In genomic region chr15:31338879-31339557, GRCh38 we compare ENCODE assay signal across 8 cellular contexts. TPM values are rescaled to one million over a fixed set of nuclear protein-coding genes. Genes with fewer than 3 reads are reported as not detected.
A peak's percentile ranks its signal among the peaks of the same experiment; 100 is the strongest.
DNase-seq lines count a peak whose midpoint lies in the region; ATAC-seq, FAIRE-seq and TF ChIP-seq lines count a peak whose summit lies in the region.

No MANE protein-coding gene starts in this region.

- TF ChIP-seq EP300 in HepG2 (IDR thresholded peaks at IDR 0.05; ENCODE audit: low read depth in 2 of 2, low read length in 2 of 2) (no peak), HepG2 (CRISPR knock-in tag; IDR thresholded peaks at IDR 0.05; ENCODE audit: borderline replicate concordance) (no peak)

- H3K9ac ChIP-seq in OCI-LY1 (ENCODE audit: low read length) (peak overlapping the region; percentile 44; the same call in 1 of the 2 replicates), HepG2 (ENCODE audit: insufficient read depth, low read depth, low read length) (no peak overlapping the region)

- ATAC-seq in HG02973 (IDR thresholded peaks at IDR 0.05; ENCODE audit: unreplicated experiment) (peak; percentile 42), HepG2 (peak; percentile 88)

- H3K27ac ChIP-seq in OCI-LY1 (ENCODE audit: low read depth, low read length, poor library complexity, severe bottlenecking), result peak overlapping the region; percentile 90
- peak overlapping the region; percentile 89 to 93 for H3K27ac ChIP-seq in breast epithelium
- H3K27ac ChIP-seq in HepG2 (ENCODE audit: extremely low read length, insufficient read depth, low read length), result peak overlapping the region; percentile 38

- in situ Hi-C loops in HepG2 (cut with HindIII; ENCODE audit: extremely low pct_ligation_motif_present, low pct_unique_long_range_greater_than_20kb), result no loop called here

- H3K36me3 ChIP-seq in OCI-LY1 (ENCODE audit: insufficient read depth, low read length) (peaks cover 9% of the 10 kb centered on the region; the same call in 1 of the 2 replicates), breast epithelium (no peaks in the 10 kb centered on the region), HepG2 (replicated peaks in 1 of 2; ENCODE audit: control insufficient read depth in 1 of 2, insufficient read depth in 2 of 2, low read length in 2 of 2) (peaks cover 0 to 16% of the 10 kb centered on the region in 2 experiments; a peak in 1 of 5 replicates)

- peak; percentile 49 for DNase-seq in activated naive CD4-positive, alpha-beta T cell treated with Interleukin-2 at 50 U/mL for 16 hours
- no peak for DNase-seq in activated naive CD4-positive, alpha-beta T cell (lab: John Stamatoyannopoulos, UW)
- DNase-seq in breast epithelium (ENCODE audit: low spot score in 2 of 2), result peak in 1 of 2 donors; percentile 90
- DNase-seq in HepG2 (ENCODE audit: low spot score), result peak; percentile 38
- DNase-seq in superior temporal gyrus (ENCODE audit: extremely low spot score), result peak; percentile 54
- DNase-seq in D721Med (ENCODE audit: insufficient read length, low spot score), result no peak

- H3K4me3 ChIP-seq in OCI-LY1 (ENCODE audit: low read depth, low read length, poor library complexity, severe bottlenecking) (peak overlapping the region; percentile 27), breast epithelium (peak overlapping the region in 2 of 3 donors; percentile 24 to 42), HepG2 (replicated peaks in 1 of 3; ENCODE audit: insufficient read depth in 1 of 3, low read depth in 2 of 3, low read length in 3 of 3) (no peak overlapping the region)

- no peak for TF ChIP-seq CTCF in OCI-LY1 (IDR thresholded peaks at IDR 0.05; ENCODE audit: low read length)
- TF ChIP-seq CTCF in breast epithelium (IDR thresholded peaks at IDR 0.05), result no peak
- TF ChIP-seq CTCF in HepG2 (CRISPR knock-in tag; IDR thresholded peaks at IDR 0.05), result no peak
- TF ChIP-seq CTCF in D721Med (IDR thresholded peaks at IDR 0.05; ENCODE audit: insufficient read depth, missing control alignments), result no peak

- H3K9me2 ChIP-seq in OCI-LY1 (ENCODE audit: low read depth, low read length), result no peaks in the 10 kb centered on the region

- H3K27me3 ChIP-seq in OCI-LY1 (ENCODE audit: insufficient read depth, low read length), result no peaks in the 10 kb centered on the region
- no peaks in the 10 kb centered on the region for H3K27me3 ChIP-seq in breast epithelium
- no peaks in the 10 kb centered on the region for H3K27me3 ChIP-seq in HepG2 (ENCODE audit: control insufficient read depth in 1 of 2, insufficient read depth in 2 of 2, low read length in 2 of 2)

- H4K20me1 ChIP-seq in OCI-LY1 (ENCODE audit: insufficient read depth, low read length) (no peaks in the 10 kb centered on the region), HepG2 (ENCODE audit: insufficient read depth, low read length) (peaks cover 52% of the 10 kb centered on the region; the same call in 1 of the 2 replicates)

- H2AFZ ChIP-seq in OCI-LY1 (ENCODE audit: low read length) (no peak overlapping the region), HepG2 (ENCODE audit: low read length) (no peak overlapping the region)

- H3K9me3 ChIP-seq in OCI-LY1 (ENCODE audit: low read length) (no peaks in the 10 kb centered on the region), breast epithelium (no peaks in the 10 kb centered on the region), HepG2 (ENCODE audit: low read length) (no peaks in the 10 kb centered on the region)

- no peak for TF ChIP-seq RAD21 in HepG2 (CRISPR knock-in tag; IDR thresholded peaks at IDR 0.05)

- H3F3A ChIP-seq in OCI-LY1 (ENCODE audit: insufficient read depth, low read length), result 0 out of 2 replicates have a peak, but pooled peaks cover 5% of the 10 kb centered on the region

- H3K79me2 ChIP-seq in OCI-LY1 (ENCODE audit: insufficient read depth, low read length), result peaks cover 90% of the 10 kb centered on the region
- H3K79me2 ChIP-seq in HepG2 (ENCODE audit: insufficient read depth, low read length), result peaks cover 84% of the 10 kb centered on the region

- intact Hi-C loops in breast epithelium (cut with DNase I; ENCODE audit: low total_unique reads) (no loop called here), HepG2 (cut with micrococcal nuclease; ENCODE audit: unreplicated experiment) (no loop called here)

- H3K4me2 ChIP-seq in OCI-LY1 (ENCODE audit: low read length), result peak overlapping the region; percentile 63
- H3K4me2 ChIP-seq in HepG2 (ENCODE audit: low read depth, low read length), result no peak overlapping the region

- no peak for TF ChIP-seq POLR2A in breast epithelium (IDR thresholded peaks at IDR 0.05)
- no peak for TF ChIP-seq POLR2A in HepG2 (IDR thresholded peaks at IDR 0.05; ENCODE audit: insufficient read depth in 1 of 2, low read depth in 2 of 2, low read length in 2 of 2)

- no peak for FAIRE-seq in HepG2 (lab: Jason Lieb, UNC)
- FAIRE-seq in D721Med (lab: Jason Lieb, UNC), result no peak

- H3K4me1 ChIP-seq in OCI-LY1 (ENCODE audit: insufficient read depth, low read length, severe bottlenecking) (peaks cover 100% of the 10 kb centered on the region), breast epithelium (peaks cover 26 to 43% of the 10 kb centered on the region in 2 donors), HepG2 (ENCODE audit: insufficient read depth, low read length) (peaks cover 43% of the 10 kb centered on the region)

- POLR2A ChIA-PET in HepG2 (lab: Yijun Ruan, JAX), result no interaction called here

- 93% methylated on average over 8 of the region's 9 CpGs for WGBS in HepG2 (ENCODE audit: low lambda C conversion rate)

- no TSS peak for BruUV-seq in HepG2 (replicated peaks; lab: Mats Ljungman, UMichigan)

- CTCF ChIA-PET in HepG2 (lab: Yijun Ruan, JAX; ENCODE audit: low intra/inter-chr PET ratio, low total read pairs), result no interaction called here

TF ChIP-seq in HepG2, 621 proteins besides CTCF, POLR2A, EP300 and RAD21 (continues in another document):
- TF ChIP-seq FOXA3 (CRISPR knock-in tag; IDR thresholded peaks at IDR 0.05) (peak; percentile 35; the same call in 1 of the 2 replicates), ZNF746 (CRISPR knock-in tag; IDR thresholded peaks at IDR 0.05) (no peak), MXI1 (IDR thresholded peaks at IDR 0.05; ENCODE audit: borderline replicate concordance, low read depth, low read length) (peak; percentile 59; the same call in 1 of the 3 replicates), ZBTB33 (CRISPR knock-in tag; IDR thresholded peaks at IDR 0.05) (0 out of 2 replicates have a peak, but pooled peaks have one; percentile 20), RFX3 (CRISPR knock-in tag; IDR thresholded peaks at IDR 0.05) (peak; percentile 89), ZNF264 (CRISPR knock-in tag; IDR thresholded peaks at IDR 0.05) (no peak), RFX1 (IDR thresholded peaks at IDR 0.05) (peak; percentile 71), FOXA1 (IDR thresholded peaks at IDR 0.05) (no peak), FOXA1 (CRISPR knock-in tag; IDR thresholded peaks at IDR 0.05) (peak; percentile 46; the same call in 1 of the 2 replicates)

RNA-seq across cellular contexts. Expression of gene KLF13, which starts 12.4 kb away (rescaled TPM):
- total RNA-seq in breast epithelium, result 10 to 100 TPM; 26.3 to 52.2 (median 28.2) TPM
- total RNA-seq in HepG2 (2016; rRNA removed; fragmentation: Illumina TruSeq; extraction: Trizol), result 25.1 and 27.8 TPM in 2 replicates
- 1.4 and 2.8 TPM in 2 replicates for total RNA-seq in HepG2 (2016; cell fraction: cytosol; rRNA removed; fragmentation: Illumina TruSeq; extraction: Trizol; ENCODE audit: low read depth)
- total RNA-seq in HepG2 (2016; cell fraction: insoluble cytoplasmic fraction; rRNA removed; fragmentation: Illumina TruSeq; extraction: Trizol), result 21.2 and 24.1 TPM in 2 replicates
- 6.8 and 8.3 TPM in 2 replicates for total RNA-seq in HepG2 (2016; cell fraction: membrane; rRNA removed; fragmentation: Illumina TruSeq; extraction: Trizol)
- total RNA-seq in HepG2 (2016; cell fraction: nucleus; rRNA removed; fragmentation: Illumina TruSeq; extraction: Trizol), result 13.1 and 18.9 TPM in 2 replicates
- polyA plus RNA-seq in HepG2 (2011; rRNA removed), result 16.8 and 18.8 TPM in 2 replicates
- polyA plus RNA-seq in HepG2 (2011; cell fraction: cytosol; rRNA removed), result 9.1 and 11.1 TPM in 2 replicates
- 12.3 and 14.2 TPM in 2 replicates for polyA plus RNA-seq in HepG2 (2011; cell fraction: nucleus; rRNA removed)
- polyA plus RNA-seq in HepG2 (2012), result 22.0 and 24.4 TPM in 2 replicates
- 1.1 and 2.1 TPM in 2 replicates for polyA plus RNA-seq in HepG2 (2016; cell fraction: cytosol; fragmentation: Illumina TruSeq; extraction: Trizol; ENCODE audit: low read depth)
- 31.2 and 34.3 TPM in 2 replicates for polyA plus RNA-seq in HepG2 (2016; cell fraction: insoluble cytoplasmic fraction; fragmentation: Illumina TruSeq; extraction: Trizol; ENCODE audit: low read depth)
- 5.5 and 7.5 TPM in 2 replicates for polyA plus RNA-seq in HepG2 (2016; cell fraction: membrane; fragmentation: Illumina TruSeq; extraction: Trizol; ENCODE audit: low read depth)
- 30.0 and 34.4 TPM in 2 replicates for polyA plus RNA-seq in HepG2 (2016; cell fraction: nucleus; fragmentation: Illumina TruSeq; extraction: Trizol; ENCODE audit: insufficient read depth, low read depth)
- polyA minus RNA-seq in HepG2 (2011; rRNA and poly(A)+ RNA removed; ENCODE audit: low replicate concordance), result 23.8 and 65.8 TPM in 2 replicates
- polyA minus RNA-seq in HepG2 (2011; cell fraction: cytosol; rRNA and poly(A)+ RNA removed), result 12.2 and 13.9 TPM in 2 replicates
- 6.3 and 8.8 TPM in 2 replicates for polyA minus RNA-seq in HepG2 (2011; cell fraction: nucleus; rRNA and poly(A)+ RNA removed)

Comparison
In these comparisons a context has a peak if more than half of its experiments do, and no peak if none do; other contexts are left out.
1. DNase-seq: peak in activated naive CD4-positive, alpha-beta T cell treated with Interleukin-2 at 50 U/mL for 16 hours (single experiment), HepG2 (single experiment) and superior temporal gyrus (single experiment); none in activated naive CD4-positive, alpha-beta T cell (0 of 4) and D721Med (single experiment).
2. H3K27ac ChIP-seq: peak in every context shown above with its lines; median percentile 91 in breast epithelium; 90 in OCI-LY1; 38 in HepG2.
3. H3K4me3 ChIP-seq: peak in OCI-LY1 (single experiment) and breast epithelium (2 of 3); none in HepG2 (0 of 3).